ENCODE assay signal across 1 cellular context in genomic region chr17:6326483-6326882, GRCh38.
TF ChIP-seq lines count a peak whose summit lies in the region.

No MANE protein-coding gene starts in this region.

TF ChIP-seq in HepG2, 621 proteins besides CTCF, POLR2A, EP300 and RAD21 (continued from another document):
- peak; percentile 94 for TF ChIP-seq MNT (IDR thresholded peaks at IDR 0.05)
TF ChIP-seq in HepG2: peak in this region for 1.
